8 cellular contexts compared by ENCODE assay signal in the genomic region with DNA sequence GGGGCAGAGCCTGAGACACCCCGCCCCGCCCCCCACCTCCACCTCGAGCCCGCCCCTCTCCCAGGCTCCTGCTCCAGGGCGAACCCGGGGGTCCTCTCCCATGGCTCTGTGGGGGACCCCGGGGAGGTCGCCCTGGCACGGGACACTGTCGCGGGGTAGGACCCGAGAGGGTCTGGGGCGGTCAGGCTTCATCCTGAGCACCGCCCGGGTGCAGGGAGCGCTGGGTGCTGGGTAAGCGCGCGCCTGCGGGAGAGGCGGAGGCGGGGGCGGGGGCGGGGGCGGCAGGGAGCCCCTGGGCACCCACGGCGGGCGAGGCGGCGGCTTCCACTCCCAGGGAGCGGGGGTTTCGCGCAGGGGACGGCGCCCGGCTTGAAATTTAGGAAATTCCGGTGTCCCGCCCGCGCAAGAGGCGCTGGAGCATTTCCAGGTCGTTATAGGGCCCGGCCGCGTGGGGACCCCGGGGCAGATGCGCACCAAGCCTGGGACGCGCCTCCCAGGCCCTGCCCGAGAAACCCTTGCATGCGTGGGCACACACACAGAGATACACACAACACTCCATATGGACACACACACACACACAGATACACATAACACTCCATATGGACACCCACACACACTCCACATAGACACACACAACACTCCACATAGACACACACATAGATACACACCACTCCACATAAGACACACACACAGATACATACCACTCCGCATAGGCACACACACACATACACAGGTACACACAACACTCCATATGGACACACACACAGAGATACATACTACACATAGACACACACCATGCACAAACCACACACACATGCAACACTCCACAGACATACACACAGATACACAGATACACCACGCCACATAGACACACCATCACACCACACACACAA. TPM values are rescaled to one million over a fixed set of nuclear protein-coding genes. Genes with fewer than 3 reads are reported as not detected.
DNase-seq lines count a peak whose midpoint lies in the region; ATAC-seq and TF ChIP-seq lines count a peak whose summit lies in the region.

No MANE protein-coding gene starts in this region.

- H3K36me3 ChIP-seq in WERI-Rb-1: no peaks in the 10 kb centered on the region

- H3K9me3 ChIP-seq in WERI-Rb-1 (ENCODE audit: severe bottlenecking): peaks cover 25% of the 10 kb centered on the region

- H3K4me3 ChIP-seq in WERI-Rb-1 (ENCODE audit: low read depth, low read length) (peak overlapping the region; percentile 41), skin epidermis (peak overlapping the region; percentile 24 to 45 (median 34))

- DNase-seq in SIG-M5 treated with dmso at 0.1 percent for 504 hours (lab: John Stamatoyannopoulos, UW; ENCODE audit: unreplicated experiment) (peak; percentile 23), SIG-M5 (lab: John Stamatoyannopoulos, UW) (no peak), WERI-Rb-1 (peak; percentile 46), cerebellum (ENCODE audit: low spot score) (no peak), cortex of kidney (lab: John Stamatoyannopoulos, UW) (no peak)

- TF ChIP-seq CTCF in WERI-Rb-1 (IDR thresholded peaks at IDR 0.05; ENCODE audit: low read depth, low read length): peak; percentile 20; the same call in 1 of the 2 replicates

- ATAC-seq in esophagus mucosa (peak; percentile 63), GM18511 (IDR thresholded peaks at IDR 0.05; ENCODE audit: unreplicated experiment) (no peak)

- no peaks in the 10 kb centered on the region for H3K27me3 ChIP-seq in WERI-Rb-1 (ENCODE audit: insufficient read depth, low read depth, severe bottlenecking)

- H3K27ac ChIP-seq in WERI-Rb-1 (no peak overlapping the region), skin epidermis (peak overlapping the region in 4 of 21 experiments; percentile 18 to 71 (median 52))

RNA-seq across cellular contexts. Expression of a gene that starts 48.7 kb away (rescaled TPM):
- total RNA-seq in esophagus mucosa (3.1 TPM), cerebellum (26.4 TPM)

RNA-seq across cellular contexts. Expression of a gene that starts 52.6 kb away (rescaled TPM):
- total RNA-seq in esophagus mucosa: 0.72 TPM
- 27.7 TPM for total RNA-seq in cerebellum

Comparison
In these comparisons a context has a peak if more than half of its experiments do, and no peak if none do; other contexts are left out.
1. DNase-seq: peak in SIG-M5 treated with dmso at 0.1 percent for 504 hours (single experiment) and WERI-Rb-1 (single experiment); none in SIG-M5 (single experiment), cerebellum (single experiment) and cortex of kidney (single experiment).
2. RNA of a gene that starts 52.6 kb away (total RNA-seq): 27.7 TPM in cerebellum (single experiment); 0.72 TPM in esophagus mucosa (single experiment); every median in the first group is over 10 times any median in the second.